Comparison of ENCODE assay signal across 8 cellular contexts in the genomic region with DNA sequence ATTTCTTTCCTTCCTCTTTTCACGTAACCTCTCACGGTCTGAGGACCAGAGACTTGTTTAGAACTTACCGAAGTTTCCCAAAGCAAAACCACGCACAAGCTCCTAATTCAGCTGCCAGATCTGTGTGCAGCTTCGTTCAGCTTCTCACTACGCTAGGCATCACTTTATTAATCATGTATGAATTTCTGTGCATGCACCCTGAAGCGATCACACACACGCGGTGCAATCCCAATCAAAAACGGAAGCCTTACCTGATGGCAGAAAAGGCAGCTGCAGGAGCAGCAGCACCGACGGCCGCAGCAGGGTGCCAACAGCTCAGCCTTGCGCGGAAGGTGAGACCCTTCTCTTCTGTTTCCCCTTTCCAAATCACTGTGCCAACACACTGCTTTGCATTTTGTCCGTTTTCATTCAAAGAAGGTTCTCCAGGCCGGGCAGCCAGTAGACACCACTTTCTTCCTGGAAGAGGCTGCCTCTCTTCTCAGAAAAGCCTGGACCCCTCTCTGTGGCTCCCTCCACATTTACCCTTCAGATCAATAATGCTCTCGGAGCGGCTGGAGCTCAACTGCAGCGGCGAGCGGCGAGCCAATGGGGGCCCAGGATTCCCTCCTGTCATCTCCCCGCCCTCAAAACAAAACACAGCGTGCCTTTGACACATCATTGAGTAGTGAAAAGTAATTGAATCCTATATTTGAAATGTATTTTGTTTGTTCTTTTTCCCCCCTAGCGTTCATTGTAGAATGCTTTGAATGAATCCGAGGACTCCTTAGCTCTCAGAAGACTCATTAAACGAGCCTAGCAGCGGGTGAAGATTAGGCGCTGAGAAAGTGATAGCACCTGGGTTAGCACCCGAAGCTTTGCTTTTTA. TPM values are rescaled to one million over a fixed set of nuclear protein-coding genes. Genes with fewer than 3 reads are reported as not detected.
DNase-seq lines count a peak whose midpoint lies in the region; ATAC-seq and TF ChIP-seq lines count a peak whose summit lies in the region.

A gene (minus strand): TSS at position 538 of the 864 bp plus-strand sequence.

- peak within 1 kb of the TSS; percentile 94 for H3K4me3 Mint-ChIP-seq in GM23338
- peak within 1 kb of the TSS; percentile 75 to 95 (median 91) for H3K4me3 Mint-ChIP-seq in naive B cell

- H3K27ac Mint-ChIP-seq in GM23338 (no peak within 1 kb of the TSS), naive B cell (peak within 1 kb of the TSS in 5 of 6 donors; percentile 30 to 95 (median 53))

- peaks cover 12% of the 10 kb centered on the region for H3K27me3 Mint-ChIP-seq in GM23338 (ENCODE audit: insufficient read depth, low read depth, poor library complexity)
- H3K27me3 Mint-ChIP-seq in naive B cell = peaks cover 7 to 18% (median 11%) of the 10 kb centered on the region in 3 donors

- no peaks in the 10 kb centered on the region for H3K9me2 ChIP-seq in GM23338 (ENCODE audit: insufficient read depth)

- H2AFZ ChIP-seq in GM23338 = peak within 1 kb of the TSS; percentile 92

- peak within 1 kb of the TSS; percentile 90 for H3K4me2 ChIP-seq in GM23338

- H3K4me1 Mint-ChIP-seq in GM23338 (peaks cover 13% of the 10 kb centered on the region), naive B cell (peaks cover 16 to 21% (median 19%) of the 10 kb centered on the region in 3 donors)

- H3K27ac ChIP-seq in GM23338 (ENCODE audit: low read depth) (no peak within 1 kb of the TSS), brain microvascular endothelial cell (no peak within 1 kb of the TSS), Peyer's patch (no peak within 1 kb of the TSS)

- H3F3A ChIP-seq in GM23338 (replicated peaks; ENCODE audit: low read depth) = no peaks in the 10 kb centered on the region

- H3K79me2 ChIP-seq in GM23338 (replicated peaks; ENCODE audit: insufficient read depth) = no peaks in the 10 kb centered on the region

- H3K36me3 ChIP-seq in GM23338 (ENCODE audit: insufficient read depth) (no peaks in the 10 kb centered on the region), brain microvascular endothelial cell (replicated peaks) (no peaks in the 10 kb centered on the region), Peyer's patch (no peaks in the 10 kb centered on the region)

- no peak for TF ChIP-seq POLR2A in Peyer's patch (IDR thresholded peaks at IDR 0.05)

- no peaks in the 10 kb centered on the region for H3K9me3 Mint-ChIP-seq in GM23338
- H3K9me3 Mint-ChIP-seq in naive B cell = no peaks in the 10 kb centered on the region

- in situ Hi-C loops in brain microvascular endothelial cell (cut with HindIII; ENCODE audit: low pct_ligation_motif_present, low sequenced_read_pairs) = no loop called here

- H3K36me3 Mint-ChIP-seq in GM23338 (ENCODE audit: low read depth) (no peaks in the 10 kb centered on the region), naive B cell (no peaks in the 10 kb centered on the region)

- TF ChIP-seq CTCF in GM23338 (conservative IDR thresholded peaks at IDR 0.05; ENCODE audit: low read depth in 2 of 2) (no peak), brain microvascular endothelial cell (IDR thresholded peaks at IDR 0.05; ENCODE audit: low read depth, low read length, missing control alignments) (no peak), Peyer's patch (IDR thresholded peaks at IDR 0.05) (no peak)

- H3K4me3 ChIP-seq in GM23338 = peak within 1 kb of the TSS; percentile 70
- peak within 1 kb of the TSS; percentile 53 for H3K4me3 ChIP-seq in brain microvascular endothelial cell (ENCODE audit: low read depth, low read length)
- H3K4me3 ChIP-seq in Peyer's patch = peak within 1 kb of the TSS in 2 of 4 donors; percentile 11 to 29

- peaks cover 19% of the 10 kb centered on the region for H3K27me3 ChIP-seq in GM23338 (ENCODE audit: insufficient read depth)
- no peaks in the 10 kb centered on the region for H3K27me3 ChIP-seq in brain microvascular endothelial cell (replicated peaks)
- no peaks in the 10 kb centered on the region for H3K27me3 ChIP-seq in Peyer's patch

- peaks cover 17% of the 10 kb centered on the region for H3K4me1 ChIP-seq in GM23338 (ENCODE audit: insufficient read depth)
- no peaks in the 10 kb centered on the region for H3K4me1 ChIP-seq in Peyer's patch

- H4K20me1 ChIP-seq in GM23338 (replicated peaks; ENCODE audit: insufficient read depth) = no peaks in the 10 kb centered on the region

- DNase-seq in COR-L47 (lab: John Stamatoyannopoulos, UW) (peak; percentile 37), GM23338 (ENCODE audit: low spot score) (peak; percentile 73), NCI-H510A treated with DMSO at 0.1 percent for 48 hours (lab: John Stamatoyannopoulos, UW) (peak; percentile 68), brain microvascular endothelial cell (peak; percentile 1), naive B cell (peak; percentile 44), glomerular visceral epithelial cell (ENCODE audit: extremely low spot score) (no peak), Peyer's patch (no peak)

- no peaks in the 10 kb centered on the region for H3K9me3 ChIP-seq in Peyer's patch

- ATAC-seq in GM23338 (peak; percentile 99), naive B cell (ENCODE audit: low read depth in 2 of 2) (peak; percentile 82 to 87), GM18867 (IDR thresholded peaks at IDR 0.05; ENCODE audit: unreplicated experiment) (no peak)

TF ChIP-seq in GM23338, 12 proteins besides CTCF, POLR2A, EP300 and RAD21 (continues in another document):
- TF ChIP-seq JUNB (IDR thresholded peaks at IDR 0.05; ENCODE audit: unreplicated experiment) = no peak
- no peak for TF ChIP-seq POLR2AphosphoS5 (IDR thresholded peaks at IDR 0.05; ENCODE audit: low read depth)
- TF ChIP-seq, protein P1, sequence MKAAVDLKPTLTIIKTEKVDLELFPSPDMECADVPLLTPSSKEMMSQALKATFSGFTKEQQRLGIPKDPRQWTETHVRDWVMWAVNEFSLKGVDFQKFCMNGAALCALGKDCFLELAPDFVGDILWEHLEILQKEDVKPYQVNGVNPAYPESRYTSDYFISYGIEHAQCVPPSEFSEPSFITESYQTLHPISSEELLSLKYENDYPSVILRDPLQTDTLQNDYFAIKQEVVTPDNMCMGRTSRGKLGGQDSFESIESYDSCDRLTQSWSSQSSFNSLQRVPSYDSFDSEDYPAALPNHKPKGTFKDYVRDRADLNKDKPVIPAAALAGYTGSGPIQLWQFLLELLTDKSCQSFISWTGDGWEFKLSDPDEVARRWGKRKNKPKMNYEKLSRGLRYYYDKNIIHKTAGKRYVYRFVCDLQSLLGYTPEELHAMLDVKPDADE (IDR thresholded peaks at IDR 0.05) = no peak
- TF ChIP-seq EZH2phosphoT487 (IDR thresholded peaks at IDR 0.05; ENCODE audit: unreplicated experiment) = no peak
- TF ChIP-seq EZH2 (IDR thresholded peaks at IDR 0.05; ENCODE audit: low read depth, unreplicated experiment) = no peak
- TF ChIP-seq NANOG (IDR thresholded peaks at IDR 0.05; ENCODE audit: borderline replicate concordance) = 0 out of 2 replicates have a peak, but pooled peaks have one; percentile 9
- TF ChIP-seq, protein P2, sequence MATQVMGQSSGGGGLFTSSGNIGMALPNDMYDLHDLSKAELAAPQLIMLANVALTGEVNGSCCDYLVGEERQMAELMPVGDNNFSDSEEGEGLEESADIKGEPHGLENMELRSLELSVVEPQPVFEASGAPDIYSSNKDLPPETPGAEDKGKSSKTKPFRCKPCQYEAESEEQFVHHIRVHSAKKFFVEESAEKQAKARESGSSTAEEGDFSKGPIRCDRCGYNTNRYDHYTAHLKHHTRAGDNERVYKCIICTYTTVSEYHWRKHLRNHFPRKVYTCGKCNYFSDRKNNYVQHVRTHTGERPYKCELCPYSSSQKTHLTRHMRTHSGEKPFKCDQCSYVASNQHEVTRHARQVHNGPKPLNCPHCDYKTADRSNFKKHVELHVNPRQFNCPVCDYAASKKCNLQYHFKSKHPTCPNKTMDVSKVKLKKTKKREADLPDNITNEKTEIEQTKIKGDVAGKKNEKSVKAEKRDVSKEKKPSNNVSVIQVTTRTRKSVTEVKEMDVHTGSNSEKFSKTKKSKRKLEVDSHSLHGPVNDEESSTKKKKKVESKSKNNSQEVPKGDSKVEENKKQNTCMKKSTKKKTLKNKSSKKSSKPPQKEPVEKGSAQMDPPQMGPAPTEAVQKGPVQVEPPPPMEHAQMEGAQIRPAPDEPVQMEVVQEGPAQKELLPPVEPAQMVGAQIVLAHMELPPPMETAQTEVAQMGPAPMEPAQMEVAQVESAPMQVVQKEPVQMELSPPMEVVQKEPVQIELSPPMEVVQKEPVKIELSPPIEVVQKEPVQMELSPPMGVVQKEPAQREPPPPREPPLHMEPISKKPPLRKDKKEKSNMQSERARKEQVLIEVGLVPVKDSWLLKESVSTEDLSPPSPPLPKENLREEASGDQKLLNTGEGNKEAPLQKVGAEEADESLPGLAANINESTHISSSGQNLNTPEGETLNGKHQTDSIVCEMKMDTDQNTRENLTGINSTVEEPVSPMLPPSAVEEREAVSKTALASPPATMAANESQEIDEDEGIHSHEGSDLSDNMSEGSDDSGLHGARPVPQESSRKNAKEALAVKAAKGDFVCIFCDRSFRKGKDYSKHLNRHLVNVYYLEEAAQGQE (IDR thresholded peaks at IDR 0.05; ENCODE audit: unreplicated experiment) = no peak
- no peak for TF ChIP-seq ZNF114 (CRISPR knock-in tag; IDR thresholded peaks at IDR 0.05)

RNA-seq across cellular contexts. Expression of the gene that starts here (rescaled TPM):
- total RNA-seq in GM23338 (2014; rRNA removed; shearing (Covaris generic)) = not detected in 2 replicates
- polyA plus RNA-seq in GM23338 (2016; fragmentation: Nextera tagmentation; extraction: Ambion mirVana) = not detected in 2 replicates
- not detected for polyA plus RNA-seq in naive B cell (ENCODE audit: low read depth in 6 of 6)
- not detected for total RNA-seq in Peyer's patch

Comparison
In these comparisons a context has a peak if more than half of its experiments do, and no peak if none do; other contexts are left out.
1. Peak in DNase-seq, ATAC-seq, H3K4me3 ChIP-seq and H3K4me2 ChIP-seq in GM23338; RNA of the gene not detected or under 1 TPM.
2. Peak in DNase-seq and ATAC-seq in naive B cell; RNA of the gene not detected or under 1 TPM.
3. DNase-seq: peak in COR-L47 (single experiment), NCI-H510A treated with DMSO at 0.1 percent for 48 hours (single experiment) and brain microvascular endothelial cell (single experiment); none in glomerular visceral epithelial cell (single experiment) and Peyer's patch (0 of 3).